Comparison of ENCODE assay signal across 9 cellular contexts in the genomic region with DNA sequence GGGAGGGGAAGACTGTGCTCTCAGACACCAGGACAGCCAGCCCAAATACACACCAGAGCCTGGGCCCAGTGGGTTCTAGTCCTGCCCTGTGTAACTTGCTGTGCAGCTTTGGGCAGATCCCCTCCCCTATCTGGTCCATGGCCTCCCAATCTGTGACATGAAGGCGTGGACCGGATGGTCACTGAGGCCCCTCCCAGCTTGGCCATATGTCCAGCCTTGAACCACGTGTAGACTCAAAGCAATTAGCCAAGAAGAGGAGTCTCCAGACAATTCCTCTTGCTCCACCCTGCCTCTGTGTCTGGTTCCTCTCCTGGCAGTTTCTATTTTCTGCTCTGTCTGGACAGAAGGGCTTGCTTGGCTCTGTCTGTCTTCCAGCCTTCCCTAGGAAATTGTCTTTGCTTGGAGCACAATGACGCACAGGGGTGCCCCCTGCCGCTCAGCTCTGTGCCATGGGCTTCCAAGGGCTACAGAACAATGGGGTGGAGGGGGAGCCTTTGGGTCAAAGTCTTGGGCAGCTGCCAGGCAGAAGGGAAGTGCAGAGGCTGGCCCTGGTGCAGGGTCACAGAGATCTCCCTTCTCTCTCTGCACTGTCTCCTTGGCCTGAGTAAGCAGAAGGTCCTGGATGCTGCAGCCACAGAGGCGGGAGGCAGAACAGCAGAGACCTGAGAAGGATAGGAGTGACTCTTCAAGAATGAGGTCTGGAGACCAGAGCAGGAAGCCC.
A peak's percentile ranks its signal among the peaks of the same experiment; 100 is the strongest.
DNase-seq lines count a peak whose midpoint lies in the region; ATAC-seq and TF ChIP-seq lines count a peak whose summit lies in the region.
"Had no signal": no experiment of that assay in that cellular context is flagged by ENCODE, and none has a peak within 500 bp of the region (broad histone marks: within the 10 kb centered on the region; RNA-seq: fewer than 3 reads in every experiment).

No MANE protein-coding gene starts in this region.

- no peaks in the 10 kb centered on the region for H3K36me3 Mint-ChIP-seq in CD4-positive, alpha-beta memory T cell
- H3K36me3 Mint-ChIP-seq: activated naive CD4-positive, alpha-beta T cell treated with anti-CD3 and anti-CD28 coated beads, Interleukin-2, amount 50 U/mL, for 24 hours had no signal

- POLR2A ChIA-PET in CD4-positive, alpha-beta memory T cell (lab: Charles Lee; ENCODE audit: partially characterized antibody) = interaction anchor here (1.2 to 3.7 kb wide), 4 partner anchors 16 to 137 kb away, joined by 3 to 26 read pairs (median 12); a partner anchor contains a TSS

- in situ Hi-C loops in GM13977 (cut with MboI; ENCODE audit: low pct_unique_long_range_greater_than_20kb, low sequenced_read_pairs, unreplicated experiment) = no loop called here

- no peak for DNase-seq in GM13977 (ENCODE audit: low spot score)
- DNase-seq in Peyer's patch = peak in 2 of 3 donors; percentile 67 to 83
- DNase-seq in Right ventricle myocardium superior = peak; percentile 83
- peak; percentile 70 to 76 for DNase-seq in psoas muscle
- DNase-seq in HuH-7 (ENCODE audit: low spot score) = no peak
- DNase-seq in GM20000 (ENCODE audit: low spot score) = no peak
- DNase-seq in CD4-positive, alpha-beta memory T cell = no peak

- H3K4me3 ChIP-seq in Peyer's patch (no peak overlapping the region), psoas muscle (no peak overlapping the region)
- no peak overlapping the region for H3K4me3 ChIP-seq in CD4-positive, alpha-beta memory T cell (ENCODE audit: low read length in 2 of 2)

- H3K27me3 Mint-ChIP-seq in CD4-positive, alpha-beta memory T cell = no peaks in the 10 kb centered on the region

- peak; percentile 1 for TF ChIP-seq CTCF in GM13977 (IDR thresholded peaks at IDR 0.05; ENCODE audit: extremely low read depth, insufficient read depth, missing control alignments)
- TF ChIP-seq CTCF in Peyer's patch (IDR thresholded peaks at IDR 0.05) = peak in 2 of 6 experiments; percentile 20 to 38
- peak; percentile 38 for TF ChIP-seq CTCF in psoas muscle (IDR thresholded peaks at IDR 0.05)
- no peak for TF ChIP-seq CTCF in GM20000 (IDR thresholded peaks at IDR 0.05; ENCODE audit: extremely low read depth, missing control alignments)

- H3K4me1 ChIP-seq in Peyer's patch = peaks cover 0 to 17% (median 2%) of the 10 kb centered on the region in 4 donors
- peaks cover 42% of the 10 kb centered on the region for H3K4me1 ChIP-seq in psoas muscle
- H3K4me1 ChIP-seq in CD4-positive, alpha-beta memory T cell (ENCODE audit: insufficient read depth, low read length) = peaks cover 16% of the 10 kb centered on the region

- no peaks in the 10 kb centered on the region for H3K36me3 ChIP-seq in Peyer's patch
- H3K36me3 ChIP-seq in psoas muscle (ENCODE audit: insufficient read depth in 1 of 2, low read depth in 1 of 2) = no peaks in the 10 kb centered on the region
- H3K36me3 ChIP-seq in CD4-positive, alpha-beta memory T cell (ENCODE audit: insufficient read depth, low read length) = no peaks in the 10 kb centered on the region

- H3K9me3 Mint-ChIP-seq in CD4-positive, alpha-beta memory T cell = no peaks in the 10 kb centered on the region
- H3K9me3 Mint-ChIP-seq: activated naive CD4-positive, alpha-beta T cell treated with anti-CD3 and anti-CD28 coated beads, Interleukin-2, amount 50 U/mL, for 24 hours had no signal

- H3K27me3 ChIP-seq in Peyer's patch = no peaks in the 10 kb centered on the region
- H3K27me3 ChIP-seq in psoas muscle (ENCODE audit: insufficient read depth in 3 of 3, low read length in 2 of 3) = no peaks in the 10 kb centered on the region
- H3K27me3 ChIP-seq in CD4-positive, alpha-beta memory T cell (ENCODE audit: insufficient read depth, low read length) = no peaks in the 10 kb centered on the region

- intact Hi-C loops in Right ventricle myocardium superior (cut with DNase I) = loop anchor here (2.0 to 10.0 kb wide), 2 partner anchors 65 to 83 kb away; a partner anchor contains a TSS
- intact Hi-C loops in psoas muscle (cut with DNase I) = loop anchor here in 1 of 2 donors (2.0 to 5.0 kb wide), 2 partner anchors 65 to 137 kb away; a partner anchor contains a TSS
- intact Hi-C loops in CD4-positive, alpha-beta memory T cell (cut with micrococcal nuclease) = loop anchor here (5.0 kb wide), 2 partner anchors 35 to 305 kb away; a partner anchor contains a TSS

- WGBS in psoas muscle, 3 donors = 28 to 47% (median 35%) methylated on average over 6 of the region's 6 CpGs

- ATAC-seq in Right ventricle myocardium superior (ENCODE audit: poor library complexity) (peak; percentile 68), psoas muscle (peak; percentile 69 to 85 (median 81)), HG03280 (IDR thresholded peaks at IDR 0.05; ENCODE audit: unreplicated experiment) (no peak)

- H3K4me3 Mint-ChIP-seq in CD4-positive, alpha-beta memory T cell = no peak overlapping the region
- H3K4me3 Mint-ChIP-seq: activated naive CD4-positive, alpha-beta T cell treated with anti-CD3 and anti-CD28 coated beads, Interleukin-2, amount 50 U/mL, for 24 hours had no signal

- no peak for TF ChIP-seq POLR2A in Peyer's patch (IDR thresholded peaks at IDR 0.05)

- CTCF ChIA-PET in CD4-positive, alpha-beta memory T cell (lab: Charles Lee; ENCODE audit: partially characterized antibody) = interaction anchor here (1.0 to 19.1 kb wide), 7 partner anchors 10 to 137 kb away, joined by 3 to 278 read pairs (median 4); a partner anchor contains a TSS

- peaks cover 10 to 21% (median 15%) of the 10 kb centered on the region in 4 donors for H3K4me1 Mint-ChIP-seq in CD4-positive, alpha-beta memory T cell

- peak overlapping the region in 1 of 7 donors; percentile 66 for H3K27ac Mint-ChIP-seq in CD4-positive, alpha-beta memory T cell

- H3K9me3 ChIP-seq in Peyer's patch (no peaks in the 10 kb centered on the region), psoas muscle (no peaks in the 10 kb centered on the region)
- H3K9me3 ChIP-seq in CD4-positive, alpha-beta memory T cell (ENCODE audit: control insufficient read depth in 1 of 2, low read length in 2 of 2) = no peaks in the 10 kb centered on the region

- H3K27ac ChIP-seq in Peyer's patch = peak overlapping the region in 1 of 4 donors; percentile 35
- H3K27ac ChIP-seq in psoas muscle = peak overlapping the region; percentile 68
- H3K27ac ChIP-seq in CD4-positive, alpha-beta memory T cell (ENCODE audit: low read depth, low read length) = no peak overlapping the region

Comparison
In these comparisons a context has a peak if more than half of its experiments do, and no peak if none do; other contexts are left out.
1. DNase-seq: peak in Peyer's patch (2 of 3), Right ventricle myocardium superior (single experiment) and psoas muscle (2 of 2); none in GM13977 (single experiment), HuH-7 (single experiment), GM20000 (single experiment) and CD4-positive, alpha-beta memory T cell (0 of 5).